ENCODE assay signal across 7 cellular contexts in the genomic region with DNA sequence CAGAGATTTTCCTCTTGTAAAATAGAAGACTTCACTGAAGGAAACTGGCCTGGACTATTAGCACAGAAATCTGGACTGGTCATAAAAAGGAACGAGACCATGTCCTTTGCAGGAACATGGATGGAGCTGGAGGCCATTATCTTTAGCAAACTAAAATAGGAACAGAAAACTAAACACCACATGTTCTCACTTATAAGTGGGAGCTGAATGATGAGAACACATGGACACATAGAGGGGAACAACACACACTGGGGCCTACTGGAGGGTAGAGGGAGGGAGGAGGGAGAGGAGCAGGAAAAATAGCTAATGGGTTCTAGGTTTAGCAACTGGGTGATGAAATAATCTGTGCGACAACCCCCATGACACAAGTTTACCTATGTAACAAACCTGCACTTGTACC. TPM values are rescaled to one million over a fixed set of nuclear protein-coding genes. Genes with fewer than 3 reads are reported as not detected.
DNase-seq lines count a peak whose midpoint lies in the region; ATAC-seq and TF ChIP-seq lines count a peak whose summit lies in the region.
"Not testable (repeated sequence)": the region's sequence is repeated elsewhere in the genome, so short reads cannot be mapped to it uniquely, and the experiment has no call there.

No MANE protein-coding gene starts in this region.

- intact Hi-C loops in dendritic cell treated with granulocyte-macrophage colony-stimulating factor and Interleukin-4, amounts not matched to agents 40 ng/mL and 50 ng/mL, for 4 days (cut with micrococcal nuclease); heart right ventricle (cut with DNase I): not testable (repeated sequence)

- H3K36me3 ChIP-seq in heart right ventricle: not testable (repeated sequence)

- H3K36me3 Mint-ChIP-seq in HFFc6 (ENCODE audit: low read depth): peaks cover 18% of the 10 kb centered on the region
- peaks cover 29% of the 10 kb centered on the region for H3K36me3 Mint-ChIP-seq in T-helper 2 cell treated with Interferon-gamma antibody and Interleukin-4, amounts not matched to agents 5 μg/mL and 100 μg/mL, for 36 hours (ENCODE audit: low read depth)
- H3K36me3 Mint-ChIP-seq in activated naive CD4-positive, alpha-beta T cell treated with anti-CD3 and anti-CD28 coated beads, Interleukin-2, amount 50 U/mL, for 72 hours: peaks cover 0 to 36% of the 10 kb centered on the region in 2 donors
- H3K36me3 Mint-ChIP-seq in dendritic cell treated with granulocyte-macrophage colony-stimulating factor and Interleukin-4, amounts not matched to agents 40 ng/mL and 50 ng/mL, for 4 days (ENCODE audit: low read depth); stimulated activated effector memory CD8-positive, alpha-beta T cell treated with anti-CD3 and anti-CD28 coated beads, Interleukin-12 subunit alpha, Interleukin-12 subunit beta, amount 100 ng/mL, for 72 hours: not testable (repeated sequence)

- not testable (repeated sequence) for H3K9me3 Mint-ChIP-seq in HFFc6; T-helper 2 cell treated with Interferon-gamma antibody and Interleukin-4, amounts not matched to agents 5 μg/mL and 100 μg/mL, for 36 hours; activated naive CD4-positive, alpha-beta T cell treated with anti-CD3 and anti-CD28 coated beads, Interleukin-2, amount 50 U/mL, for 72 hours; dendritic cell treated with granulocyte-macrophage colony-stimulating factor and Interleukin-4, amounts not matched to agents 40 ng/mL and 50 ng/mL, for 4 days; stimulated activated effector memory CD8-positive, alpha-beta T cell treated with anti-CD3 and anti-CD28 coated beads, Interleukin-12 subunit alpha, Interleukin-12 subunit beta, amount 100 ng/mL, for 72 hours

- 42 to 49% methylated on average over 2 of the region's 2 CpGs for WGBS in heart right ventricle, 2 donors

- peak overlapping the region; percentile 96 for H3K27ac Mint-ChIP-seq in HFFc6
- H3K27ac Mint-ChIP-seq in T-helper 2 cell treated with Interferon-gamma antibody and Interleukin-4, amounts not matched to agents 5 μg/mL and 100 μg/mL, for 36 hours: peak overlapping the region; percentile 70
- H3K27ac Mint-ChIP-seq in activated naive CD4-positive, alpha-beta T cell treated with anti-CD3 and anti-CD28 coated beads, Interleukin-2, amount 50 U/mL, for 72 hours: peak overlapping the region; percentile 79 to 94
- H3K27ac Mint-ChIP-seq in dendritic cell treated with granulocyte-macrophage colony-stimulating factor and Interleukin-4, amounts not matched to agents 40 ng/mL and 50 ng/mL, for 4 days: peak overlapping the region; percentile 37
- peak overlapping the region; percentile 14 for H3K27ac Mint-ChIP-seq in stimulated activated effector memory CD8-positive, alpha-beta T cell treated with anti-CD3 and anti-CD28 coated beads, Interleukin-12 subunit alpha, Interleukin-12 subunit beta, amount 100 ng/mL, for 72 hours

- DNase-seq in HFFc6; T-helper 2 cell treated with Interferon-gamma antibody and Interleukin-4, amounts not matched to agents 5 μg/mL and 100 μg/mL, for 36 hours (ENCODE audit: low spot score); activated naive CD4-positive, alpha-beta T cell treated with anti-CD3 and anti-CD28 coated beads, Interleukin-2, amount 50 U/mL, for 72 hours (ENCODE audit: low spot score in 2 of 2); heart right ventricle; stimulated activated effector memory CD8-positive, alpha-beta T cell treated with anti-CD3 and anti-CD28 coated beads, Interleukin-12 subunit alpha, Interleukin-12 subunit beta, amount 100 ng/mL, for 72 hours (ENCODE audit: low spot score in 2 of 2): not testable (repeated sequence)
- DNase-seq in myocyte (ENCODE audit: low read depth): peak; percentile 33

- not testable (repeated sequence) for TF ChIP-seq CTCF in HFFc6 (IDR thresholded peaks at IDR 0.05); heart right ventricle (IDR thresholded peaks at IDR 0.05)

- peaks cover 28% of the 10 kb centered on the region for H3K4me1 Mint-ChIP-seq in HFFc6 (ENCODE audit: low read depth)
- peaks cover 39% of the 10 kb centered on the region for H3K4me1 Mint-ChIP-seq in T-helper 2 cell treated with Interferon-gamma antibody and Interleukin-4, amounts not matched to agents 5 μg/mL and 100 μg/mL, for 36 hours (ENCODE audit: low read depth)
- H3K4me1 Mint-ChIP-seq in dendritic cell treated with granulocyte-macrophage colony-stimulating factor and Interleukin-4, amounts not matched to agents 40 ng/mL and 50 ng/mL, for 4 days (ENCODE audit: low read depth): not testable (repeated sequence)
- peaks cover 20% of the 10 kb centered on the region for H3K4me1 Mint-ChIP-seq in stimulated activated effector memory CD8-positive, alpha-beta T cell treated with anti-CD3 and anti-CD28 coated beads, Interleukin-12 subunit alpha, Interleukin-12 subunit beta, amount 100 ng/mL, for 72 hours

- not testable (repeated sequence) for H3K27me3 ChIP-seq in heart right ventricle

- not testable (repeated sequence) for H3K4me3 ChIP-seq in heart right ventricle

- not testable (repeated sequence) for ATAC-seq in activated naive CD4-positive, alpha-beta T cell treated with anti-CD3 and anti-CD28 coated beads, Interleukin-2, amount 50 U/mL, for 72 hours; stimulated activated effector memory CD8-positive, alpha-beta T cell treated with anti-CD3 and anti-CD28 coated beads, Interleukin-12 subunit alpha, Interleukin-12 subunit beta, amount 100 ng/mL, for 72 hours
- ATAC-seq in heart right ventricle: peak in 6 of 8 donors; percentile 49 to 85 (median 73)

- H3K27me3 Mint-ChIP-seq in HFFc6 (ENCODE audit: insufficient read depth); T-helper 2 cell treated with Interferon-gamma antibody and Interleukin-4, amounts not matched to agents 5 μg/mL and 100 μg/mL, for 36 hours (ENCODE audit: low read depth); dendritic cell treated with granulocyte-macrophage colony-stimulating factor and Interleukin-4, amounts not matched to agents 40 ng/mL and 50 ng/mL, for 4 days: not testable (repeated sequence)

- H3K4me3 Mint-ChIP-seq in HFFc6: peak overlapping the region; percentile 63
- H3K4me3 Mint-ChIP-seq in T-helper 2 cell treated with Interferon-gamma antibody and Interleukin-4, amounts not matched to agents 5 μg/mL and 100 μg/mL, for 36 hours; dendritic cell treated with granulocyte-macrophage colony-stimulating factor and Interleukin-4, amounts not matched to agents 40 ng/mL and 50 ng/mL, for 4 days; stimulated activated effector memory CD8-positive, alpha-beta T cell treated with anti-CD3 and anti-CD28 coated beads, Interleukin-12 subunit alpha, Interleukin-12 subunit beta, amount 100 ng/mL, for 72 hours: not testable (repeated sequence)

- peaks cover 0 to 28% (median 11%) of the 10 kb centered on the region in 9 donors for H3K4me1 ChIP-seq in heart right ventricle

- H3K27ac ChIP-seq in heart right ventricle: peak overlapping the region; percentile 6 to 67 (median 54)

- not testable (repeated sequence) for H3K9me3 ChIP-seq in heart right ventricle

RNA-seq across cellular contexts. Expression of a gene that starts 27.5 kb away (rescaled TPM):
- 10 to 100 TPM; 32.5 to 56.3 (median 48.9) TPM for total RNA-seq in HFFc6 (2021; fragmentation: NEBNext Ultra II Directional; extraction: Animal tissue kit (Norgen Biotek cat#: 25700))
- 10 to 100 TPM; 15.4 to 30.3 TPM for total RNA-seq in activated naive CD4-positive, alpha-beta T cell treated with anti-CD3 and anti-CD28 coated beads, Interleukin-2, amount 50 U/mL, for 72 hours
- total RNA-seq in heart right ventricle: 10 to 100 TPM in 5 of 10 donors, 1 to 10 TPM in 5; 5.8 to 15.4 (median 10.2) TPM
- 1 to 10 TPM; 2.3 to 3.1 TPM for polyA plus RNA-seq in heart right ventricle
- total RNA-seq in myocyte: 32.3 and 49.0 TPM in 2 replicates
- polyA plus RNA-seq in myocyte (2012): 6.5 TPM

Comparison
In these comparisons a context has a peak if more than half of its experiments do, and no peak if none do; other contexts are left out.
1. H3K27ac Mint-ChIP-seq: peak in every context shown above with its lines; median percentile 96 in HFFc6; 86 in activated naive CD4-positive, alpha-beta T cell treated with anti-CD3 and anti-CD28 coated beads, Interleukin-2, amount 50 U/mL, for 72 hours; 70 in T-helper 2 cell treated with Interferon-gamma antibody and Interleukin-4, amounts not matched to agents 5 μg/mL and 100 μg/mL, for 36 hours; 37 in dendritic cell treated with granulocyte-macrophage colony-stimulating factor and Interleukin-4, amounts not matched to agents 40 ng/mL and 50 ng/mL, for 4 days; 14 in stimulated activated effector memory CD8-positive, alpha-beta T cell treated with anti-CD3 and anti-CD28 coated beads, Interleukin-12 subunit alpha, Interleukin-12 subunit beta, amount 100 ng/mL, for 72 hours.